Comparison of ENCODE assay signal across 1 cellular context in the genomic region with DNA sequence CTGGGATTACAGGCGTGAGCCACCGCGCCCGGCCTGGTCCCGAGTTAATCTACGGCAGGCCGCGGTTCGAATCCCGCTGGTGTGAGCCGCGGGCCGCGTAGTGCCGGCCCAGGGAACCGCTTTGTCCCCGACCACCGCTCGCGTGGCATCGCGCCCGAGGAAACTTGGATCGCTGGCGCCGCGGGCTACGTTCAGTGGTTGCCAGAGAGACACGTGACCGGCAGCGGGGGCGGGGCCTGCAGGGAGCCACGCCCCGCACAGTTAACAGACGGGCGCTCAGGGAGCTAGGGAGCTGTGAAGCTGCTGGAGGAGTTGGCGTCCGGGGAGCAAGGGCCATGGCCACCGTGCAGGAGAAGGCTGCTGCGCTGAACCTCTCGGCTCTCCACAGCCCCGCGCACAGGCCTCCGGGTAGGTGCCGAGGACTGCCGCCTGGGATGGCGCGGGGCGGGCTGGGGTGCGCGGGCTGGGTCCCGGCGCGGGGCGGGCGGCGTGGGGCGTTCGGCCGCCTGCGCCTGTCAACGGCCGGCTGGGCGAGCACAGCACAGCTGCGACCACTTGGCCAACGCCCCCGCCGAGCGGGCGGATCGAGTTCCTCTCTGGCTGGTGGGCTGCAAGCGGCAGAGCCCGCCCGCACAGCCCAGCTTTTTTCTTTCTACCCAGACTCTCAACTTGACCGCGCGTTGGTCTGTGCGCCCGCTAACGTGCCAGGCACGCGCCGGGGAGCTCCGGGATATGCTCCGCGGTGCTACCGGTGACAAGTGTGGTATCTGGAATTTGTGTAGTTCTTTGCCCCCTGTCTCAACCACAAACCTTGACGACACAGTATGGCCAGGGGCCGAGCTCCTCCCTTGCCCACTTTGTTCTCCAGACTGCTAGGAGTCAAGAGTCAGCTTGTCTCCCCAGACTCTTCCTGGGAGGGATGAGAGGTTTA.
TF ChIP-seq lines count a peak whose summit lies in the region.

A gene (plus strand): TSS at position 258 of the 931 bp plus-strand sequence. CDS start 78 bp downstream, at position 336.

TF ChIP-seq in H1, 55 proteins besides CTCF, POLR2A, EP300 and RAD21 (continues in another document):
- TF ChIP-seq, protein P1, sequence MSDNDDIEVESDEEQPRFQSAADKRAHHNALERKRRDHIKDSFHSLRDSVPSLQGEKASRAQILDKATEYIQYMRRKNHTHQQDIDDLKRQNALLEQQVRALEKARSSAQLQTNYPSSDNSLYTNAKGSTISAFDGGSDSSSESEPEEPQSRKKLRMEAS (IDR thresholded peaks at IDR 0.05), result peak; percentile 92
- no peak for TF ChIP-seq SIRT6 (IDR thresholded peaks at IDR 0.05; ENCODE audit: low read length)
- no peak for TF ChIP-seq NRF1 (IDR thresholded peaks at IDR 0.05; ENCODE audit: low read depth, low read length)
- no peak for TF ChIP-seq SUZ12 (IDR thresholded peaks at IDR 0.05; ENCODE audit: low read length)
- peak; percentile 75 for TF ChIP-seq CREB1 (IDR thresholded peaks at IDR 0.05)
- TF ChIP-seq SP2 (IDR thresholded peaks at IDR 0.05; ENCODE audit: low read length), result no peak
- no peak for TF ChIP-seq HDAC6 (IDR thresholded peaks at IDR 0.05; ENCODE audit: low read depth, low read length)
- TF ChIP-seq SIX5 (IDR thresholded peaks at IDR 0.05; ENCODE audit: low read depth, low read length), result no peak
- TF ChIP-seq KDM4A (IDR thresholded peaks at IDR 0.05; ENCODE audit: low read depth, low read length, severe bottlenecking), result peak; percentile 83
- no peak for TF ChIP-seq MAFK (IDR thresholded peaks at IDR 0.05; ENCODE audit: low read depth, low read length)
- no peak for TF ChIP-seq BRCA1 (IDR thresholded peaks at IDR 0.05; ENCODE audit: low read depth, low read length)
- TF ChIP-seq JUN (IDR thresholded peaks at IDR 0.05; ENCODE audit: low read depth, low read length), result no peak
- TF ChIP-seq BCL11A (IDR thresholded peaks at IDR 0.05; ENCODE audit: low read depth in 2 of 2, low read length in 2 of 2), result no peak
- no peak for TF ChIP-seq NANOG (IDR thresholded peaks at IDR 0.05; ENCODE audit: insufficient read depth, low read depth, low read length, poor library complexity, severe bottlenecking)
- TF ChIP-seq, protein P2, sequence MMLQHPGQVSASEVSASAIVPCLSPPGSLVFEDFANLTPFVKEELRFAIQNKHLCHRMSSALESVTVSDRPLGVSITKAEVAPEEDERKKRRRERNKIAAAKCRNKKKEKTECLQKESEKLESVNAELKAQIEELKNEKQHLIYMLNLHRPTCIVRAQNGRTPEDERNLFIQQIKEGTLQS (IDR thresholded peaks at IDR 0.05; ENCODE audit: insufficient read depth, low read depth, low read length), result peak; percentile 74; the same call in 1 of the 2 replicates
- TF ChIP-seq RXRA (IDR thresholded peaks at IDR 0.05; ENCODE audit: insufficient read depth, low read depth, low read length), result no peak
- TF ChIP-seq GABPA (IDR thresholded peaks at IDR 0.05; ENCODE audit: borderline replicate concordance, insufficient read depth, low read length), result no peak
- no peak for TF ChIP-seq GTF2F1 (IDR thresholded peaks at IDR 0.05; ENCODE audit: borderline replicate concordance, low read depth, low read length)
- peak; percentile 51; the same call in 1 of the 2 replicates for TF ChIP-seq TBP (IDR thresholded peaks at IDR 0.05; ENCODE audit: low read depth, low read length)
- TF ChIP-seq KDM5A (IDR thresholded peaks at IDR 0.05; ENCODE audit: low read length), result no peak
- peak; percentile 27 for TF ChIP-seq RNF2 (IDR thresholded peaks at IDR 0.05; ENCODE audit: borderline replicate concordance, low read depth, low read length, missing control alignments, poor library complexity, severe bottlenecking)
- no peak for TF ChIP-seq ZNF274 (IDR thresholded peaks at IDR 0.05; ENCODE audit: borderline replicate concordance, extremely low read depth, low read length)
- TF ChIP-seq SP1 (IDR thresholded peaks at IDR 0.05; ENCODE audit: low read depth, low read length), result peak; percentile 19; the same call in 1 of the 2 replicates
- TF ChIP-seq CHD2 (IDR thresholded peaks at IDR 0.05; ENCODE audit: low read length), result no peak
- peak; percentile 57; the same call in 1 of the 2 replicates for TF ChIP-seq KDM1A (IDR thresholded peaks at IDR 0.05; ENCODE audit: borderline replicate concordance, low read length)
- 0 out of 2 replicates have a peak, but pooled peaks have one; percentile 24 for TF ChIP-seq YY1 (IDR thresholded peaks at IDR 0.05; ENCODE audit: low read depth, low read length)
- no peak for TF ChIP-seq CTBP2 (IDR thresholded peaks at IDR 0.05; ENCODE audit: borderline replicate concordance, insufficient read depth, insufficient read length, low read length)
- no peak for TF ChIP-seq JUND (IDR thresholded peaks at IDR 0.05; ENCODE audit: low read length)
- TF ChIP-seq SP4 (IDR thresholded peaks at IDR 0.05; ENCODE audit: low read length), result no peak
- no peak; the same call in 1 of the 2 replicates for TF ChIP-seq RBBP5 (IDR thresholded peaks at IDR 0.05; ENCODE audit: borderline replicate concordance, low read depth, low read length)
- TF ChIP-seq TCF12 (IDR thresholded peaks at IDR 0.05; ENCODE audit: low read depth, low read length), result no peak
- TF ChIP-seq, protein P3, sequence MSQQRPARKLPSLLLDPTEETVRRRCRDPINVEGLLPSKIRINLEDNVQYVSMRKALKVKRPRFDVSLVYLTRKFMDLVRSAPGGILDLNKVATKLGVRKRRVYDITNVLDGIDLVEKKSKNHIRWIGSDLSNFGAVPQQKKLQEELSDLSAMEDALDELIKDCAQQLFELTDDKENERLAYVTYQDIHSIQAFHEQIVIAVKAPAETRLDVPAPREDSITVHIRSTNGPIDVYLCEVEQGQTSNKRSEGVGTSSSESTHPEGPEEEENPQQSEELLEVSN (IDR thresholded peaks at IDR 0.05), result peak; percentile 92
- TF ChIP-seq CBX8 (IDR thresholded peaks at IDR 0.05; ENCODE audit: borderline replicate concordance, low read depth, low read length), result no peak
- no peak for TF ChIP-seq POU5F1 (IDR thresholded peaks at IDR 0.05; ENCODE audit: low read depth, low read length)
- TF ChIP-seq, protein P4, sequence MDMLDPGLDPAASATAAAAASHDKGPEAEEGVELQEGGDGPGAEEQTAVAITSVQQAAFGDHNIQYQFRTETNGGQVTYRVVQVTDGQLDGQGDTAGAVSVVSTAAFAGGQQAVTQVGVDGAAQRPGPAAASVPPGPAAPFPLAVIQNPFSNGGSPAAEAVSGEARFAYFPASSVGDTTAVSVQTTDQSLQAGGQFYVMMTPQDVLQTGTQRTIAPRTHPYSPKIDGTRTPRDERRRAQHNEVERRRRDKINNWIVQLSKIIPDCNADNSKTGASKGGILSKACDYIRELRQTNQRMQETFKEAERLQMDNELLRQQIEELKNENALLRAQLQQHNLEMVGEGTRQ (IDR thresholded peaks at IDR 0.05; ENCODE audit: low read length), result peak; percentile 92
- no peak for TF ChIP-seq TAF7 (optimal IDR thresholded peaks at IDR 0.05; ENCODE audit: borderline replicate concordance, low read depth, low read length)
- no peak for TF ChIP-seq HDAC2 (IDR thresholded peaks at IDR 0.05; ENCODE audit: borderline replicate concordance in 1 of 2, low read depth in 2 of 2, low read length in 2 of 2)
- TF ChIP-seq SRF (IDR thresholded peaks at IDR 0.05; ENCODE audit: low read depth, low read length), result no peak; the same call in 1 of the 2 replicates
- TF ChIP-seq EGR1 (IDR thresholded peaks at IDR 0.05; ENCODE audit: borderline replicate concordance, low read depth, low read length), result peak; percentile 50; the same call in 1 of the 2 replicates
- no peak for TF ChIP-seq EZH2 (IDR thresholded peaks at IDR 0.05; ENCODE audit: low read depth, low read length, severe bottlenecking)
- TF ChIP-seq CEBPB (IDR thresholded peaks at IDR 0.05; ENCODE audit: low read depth, low read length), result no peak
- TF ChIP-seq, protein P5, sequence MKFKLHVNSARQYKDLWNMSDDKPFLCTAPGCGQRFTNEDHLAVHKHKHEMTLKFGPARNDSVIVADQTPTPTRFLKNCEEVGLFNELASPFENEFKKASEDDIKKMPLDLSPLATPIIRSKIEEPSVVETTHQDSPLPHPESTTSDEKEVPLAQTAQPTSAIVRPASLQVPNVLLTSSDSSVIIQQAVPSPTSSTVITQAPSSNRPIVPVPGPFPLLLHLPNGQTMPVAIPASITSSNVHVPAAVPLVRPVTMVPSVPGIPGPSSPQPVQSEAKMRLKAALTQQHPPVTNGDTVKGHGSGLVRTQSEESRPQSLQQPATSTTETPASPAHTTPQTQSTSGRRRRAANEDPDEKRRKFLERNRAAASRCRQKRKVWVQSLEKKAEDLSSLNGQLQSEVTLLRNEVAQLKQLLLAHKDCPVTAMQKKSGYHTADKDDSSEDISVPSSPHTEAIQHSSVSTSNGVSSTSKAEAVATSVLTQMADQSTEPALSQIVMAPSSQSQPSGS (IDR thresholded peaks at IDR 0.05; ENCODE audit: low read length), result no peak
- TF ChIP-seq TAF1 (IDR thresholded peaks at IDR 0.05; ENCODE audit: low read depth, low read length), result peak; percentile 51
- peak; percentile 33 for TF ChIP-seq ASH2L (IDR thresholded peaks at IDR 0.05; ENCODE audit: low read length)
- TF ChIP-seq SAP30 (IDR thresholded peaks at IDR 0.05; ENCODE audit: insufficient read depth, insufficient replicate concordance, low read length), result peak; percentile 32
- no peak for TF ChIP-seq RFX5 (IDR thresholded peaks at IDR 0.05; ENCODE audit: borderline replicate concordance, low read depth, low read length)
- TF ChIP-seq CBX5 (IDR thresholded peaks at IDR 0.05; ENCODE audit: low read depth, low read length), result no peak
- TF ChIP-seq, protein P6, sequence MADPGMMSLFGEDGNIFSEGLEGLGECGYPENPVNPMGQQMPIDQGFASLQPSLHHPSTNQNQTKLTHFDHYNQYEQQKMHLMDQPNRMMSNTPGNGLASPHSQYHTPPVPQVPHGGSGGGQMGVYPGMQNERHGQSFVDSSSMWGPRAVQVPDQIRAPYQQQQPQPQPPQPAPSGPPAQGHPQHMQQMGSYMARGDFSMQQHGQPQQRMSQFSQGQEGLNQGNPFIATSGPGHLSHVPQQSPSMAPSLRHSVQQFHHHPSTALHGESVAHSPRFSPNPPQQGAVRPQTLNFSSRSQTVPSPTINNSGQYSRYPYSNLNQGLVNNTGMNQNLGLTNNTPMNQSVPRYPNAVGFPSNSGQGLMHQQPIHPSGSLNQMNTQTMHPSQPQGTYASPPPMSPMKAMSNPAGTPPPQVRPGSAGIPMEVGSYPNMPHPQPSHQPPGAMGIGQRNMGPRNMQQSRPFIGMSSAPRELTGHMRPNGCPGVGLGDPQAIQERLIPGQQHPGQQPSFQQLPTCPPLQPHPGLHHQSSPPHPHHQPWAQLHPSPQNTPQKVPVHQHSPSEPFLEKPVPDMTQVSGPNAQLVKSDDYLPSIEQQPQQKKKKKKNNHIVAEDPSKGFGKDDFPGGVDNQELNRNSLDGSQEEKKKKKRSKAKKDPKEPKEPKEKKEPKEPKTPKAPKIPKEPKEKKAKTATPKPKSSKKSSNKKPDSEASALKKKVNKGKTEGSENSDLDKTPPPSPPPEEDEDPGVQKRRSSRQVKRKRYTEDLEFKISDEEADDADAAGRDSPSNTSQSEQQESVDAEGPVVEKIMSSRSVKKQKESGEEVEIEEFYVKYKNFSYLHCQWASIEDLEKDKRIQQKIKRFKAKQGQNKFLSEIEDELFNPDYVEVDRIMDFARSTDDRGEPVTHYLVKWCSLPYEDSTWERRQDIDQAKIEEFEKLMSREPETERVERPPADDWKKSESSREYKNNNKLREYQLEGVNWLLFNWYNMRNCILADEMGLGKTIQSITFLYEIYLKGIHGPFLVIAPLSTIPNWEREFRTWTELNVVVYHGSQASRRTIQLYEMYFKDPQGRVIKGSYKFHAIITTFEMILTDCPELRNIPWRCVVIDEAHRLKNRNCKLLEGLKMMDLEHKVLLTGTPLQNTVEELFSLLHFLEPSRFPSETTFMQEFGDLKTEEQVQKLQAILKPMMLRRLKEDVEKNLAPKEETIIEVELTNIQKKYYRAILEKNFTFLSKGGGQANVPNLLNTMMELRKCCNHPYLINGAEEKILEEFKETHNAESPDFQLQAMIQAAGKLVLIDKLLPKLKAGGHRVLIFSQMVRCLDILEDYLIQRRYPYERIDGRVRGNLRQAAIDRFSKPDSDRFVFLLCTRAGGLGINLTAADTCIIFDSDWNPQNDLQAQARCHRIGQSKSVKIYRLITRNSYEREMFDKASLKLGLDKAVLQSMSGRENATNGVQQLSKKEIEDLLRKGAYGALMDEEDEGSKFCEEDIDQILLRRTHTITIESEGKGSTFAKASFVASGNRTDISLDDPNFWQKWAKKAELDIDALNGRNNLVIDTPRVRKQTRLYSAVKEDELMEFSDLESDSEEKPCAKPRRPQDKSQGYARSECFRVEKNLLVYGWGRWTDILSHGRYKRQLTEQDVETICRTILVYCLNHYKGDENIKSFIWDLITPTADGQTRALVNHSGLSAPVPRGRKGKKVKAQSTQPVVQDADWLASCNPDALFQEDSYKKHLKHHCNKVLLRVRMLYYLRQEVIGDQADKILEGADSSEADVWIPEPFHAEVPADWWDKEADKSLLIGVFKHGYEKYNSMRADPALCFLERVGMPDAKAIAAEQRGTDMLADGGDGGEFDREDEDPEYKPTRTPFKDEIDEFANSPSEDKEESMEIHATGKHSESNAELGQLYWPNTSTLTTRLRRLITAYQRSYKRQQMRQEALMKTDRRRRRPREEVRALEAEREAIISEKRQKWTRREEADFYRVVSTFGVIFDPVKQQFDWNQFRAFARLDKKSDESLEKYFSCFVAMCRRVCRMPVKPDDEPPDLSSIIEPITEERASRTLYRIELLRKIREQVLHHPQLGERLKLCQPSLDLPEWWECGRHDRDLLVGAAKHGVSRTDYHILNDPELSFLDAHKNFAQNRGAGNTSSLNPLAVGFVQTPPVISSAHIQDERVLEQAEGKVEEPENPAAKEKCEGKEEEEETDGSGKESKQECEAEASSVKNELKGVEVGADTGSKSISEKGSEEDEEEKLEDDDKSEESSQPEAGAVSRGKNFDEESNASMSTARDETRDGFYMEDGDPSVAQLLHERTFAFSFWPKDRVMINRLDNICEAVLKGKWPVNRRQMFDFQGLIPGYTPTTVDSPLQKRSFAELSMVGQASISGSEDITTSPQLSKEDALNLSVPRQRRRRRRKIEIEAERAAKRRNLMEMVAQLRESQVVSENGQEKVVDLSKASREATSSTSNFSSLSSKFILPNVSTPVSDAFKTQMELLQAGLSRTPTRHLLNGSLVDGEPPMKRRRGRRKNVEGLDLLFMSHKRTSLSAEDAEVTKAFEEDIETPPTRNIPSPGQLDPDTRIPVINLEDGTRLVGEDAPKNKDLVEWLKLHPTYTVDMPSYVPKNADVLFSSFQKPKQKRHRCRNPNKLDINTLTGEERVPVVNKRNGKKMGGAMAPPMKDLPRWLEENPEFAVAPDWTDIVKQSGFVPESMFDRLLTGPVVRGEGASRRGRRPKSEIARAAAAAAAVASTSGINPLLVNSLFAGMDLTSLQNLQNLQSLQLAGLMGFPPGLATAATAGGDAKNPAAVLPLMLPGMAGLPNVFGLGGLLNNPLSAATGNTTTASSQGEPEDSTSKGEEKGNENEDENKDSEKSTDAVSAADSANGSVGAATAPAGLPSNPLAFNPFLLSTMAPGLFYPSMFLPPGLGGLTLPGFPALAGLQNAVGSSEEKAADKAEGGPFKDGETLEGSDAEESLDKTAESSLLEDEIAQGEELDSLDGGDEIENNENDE (IDR thresholded peaks at IDR 0.05; ENCODE audit: insufficient replicate concordance, low read length), result no peak
- peak; percentile 13 to 64; a peak in 2 of 4 replicates for TF ChIP-seq SIN3A (conservative IDR thresholded peaks at IDR 0.05 in 1 of 2, IDR thresholded peaks at IDR 0.05 in 1 of 2; ENCODE audit: low read depth in 1 of 2, low read length in 2 of 2)
- peak; percentile 52; the same call in 1 of the 2 replicates for TF ChIP-seq PHF8 (conservative IDR thresholded peaks at IDR 0.05; ENCODE audit: low read depth, low read length)
- TF ChIP-seq POLR2AphosphoS5 (IDR thresholded peaks at IDR 0.05; ENCODE audit: low read depth, low read length), result peak; percentile 74
- no peak for TF ChIP-seq TEAD4 (IDR thresholded peaks at IDR 0.05; ENCODE audit: low read depth, low read length)
- no peak for TF ChIP-seq FOSL1 (IDR thresholded peaks at IDR 0.05; ENCODE audit: insufficient read depth, low read depth, low read length)
